19 cellular contexts compared by ENCODE assay signal in the genomic region with DNA sequence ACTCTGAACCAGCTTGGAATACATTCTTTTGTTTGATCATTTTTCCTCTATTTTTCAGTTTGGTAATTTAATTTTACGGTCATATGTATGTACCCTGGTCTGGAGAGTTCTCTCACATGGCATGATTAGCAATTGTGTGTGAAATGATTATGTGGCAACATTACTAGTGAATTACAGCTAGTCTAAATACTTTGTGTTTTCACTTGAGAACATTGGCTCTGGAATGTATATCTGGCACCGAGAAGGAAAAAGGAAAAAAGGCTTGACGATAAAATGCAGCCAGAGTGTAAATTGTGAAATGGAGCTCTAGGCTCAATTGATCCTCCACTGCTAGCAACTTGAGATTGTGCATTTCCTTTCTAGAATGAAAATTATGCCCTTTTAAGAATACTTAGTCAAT.
DNase-seq lines count a peak whose midpoint lies in the region; FAIRE-seq and TF ChIP-seq lines count a peak whose summit lies in the region.
"Had no signal": no experiment of that assay in that cellular context is flagged by ENCODE, and none has a peak within 500 bp of the region (broad histone marks: within the 10 kb centered on the region; RNA-seq: fewer than 3 reads in every experiment).

No MANE protein-coding gene starts in this region.

- H3K9me3 Mint-ChIP-seq in activated CD4-positive, alpha-beta memory T cell treated with anti-CD3 and anti-CD28 coated beads for 36 hours, result no peaks in the 10 kb centered on the region
- H3K9me3 Mint-ChIP-seq in osteocyte (ENCODE audit: unreplicated experiment), result no peaks in the 10 kb centered on the region

- no peak overlapping the region for H3K27ac Mint-ChIP-seq in activated CD4-positive, alpha-beta memory T cell treated with anti-CD3 and anti-CD28 coated beads for 36 hours
- no peak overlapping the region for H3K27ac Mint-ChIP-seq in osteocyte (ENCODE audit: unreplicated experiment)

- H3K36me3 Mint-ChIP-seq in activated CD4-positive, alpha-beta memory T cell treated with anti-CD3 and anti-CD28 coated beads for 36 hours, result no peaks in the 10 kb centered on the region
- H3K36me3 Mint-ChIP-seq in osteocyte (ENCODE audit: unreplicated experiment), result peaks cover 3% of the 10 kb centered on the region

- no peak overlapping the region for H3K4me2 ChIP-seq in mammary epithelial cell (ENCODE audit: insufficient read depth, low read depth, low read length)

- H3K9me3 ChIP-seq in mammary epithelial cell (replicated peaks; ENCODE audit: insufficient read depth, low read length) (no peaks in the 10 kb centered on the region), transverse colon (no peaks in the 10 kb centered on the region)
- H3K9me3 ChIP-seq: adrenal gland, left ventricle myocardium inferior, pancreas, sigmoid colon had no signal

- H2AFZ ChIP-seq in mammary epithelial cell (ENCODE audit: low read depth, low read length), result peak overlapping the region; percentile 53

- WGBS in mammary epithelial cell (ENCODE audit: low coverage, missing lambda C conversion rate), result 19% methylated on average over 3 of the region's 3 CpGs
- 54 to 77% methylated on average over 3 of the region's 3 CpGs for WGBS in transverse colon (ENCODE audit: low coverage in 1 of 2), 2 donors

- H3K27me3 ChIP-seq in mammary epithelial cell (ENCODE audit: insufficient read depth, low read length), result no peaks in the 10 kb centered on the region
- no peaks in the 10 kb centered on the region for H3K27me3 ChIP-seq in transverse colon
- H3K27me3 ChIP-seq: adrenal gland, pancreas, sigmoid colon had no signal

- no peaks in the 10 kb centered on the region for H3K27me3 Mint-ChIP-seq in activated CD4-positive, alpha-beta memory T cell treated with anti-CD3 and anti-CD28 coated beads for 36 hours
- H3K27me3 Mint-ChIP-seq in osteocyte (ENCODE audit: unreplicated experiment), result no peaks in the 10 kb centered on the region

- no peaks in the 10 kb centered on the region for H4K20me1 ChIP-seq in mammary epithelial cell (ENCODE audit: insufficient read depth, low read length)

- no peak for TF ChIP-seq POLR2A in GM12892 (IDR thresholded peaks at IDR 0.05; ENCODE audit: low read depth, low read length)
- TF ChIP-seq POLR2A in transverse colon (IDR thresholded peaks at IDR 0.05), result no peak

- H3K4me1 ChIP-seq in mammary epithelial cell (ENCODE audit: insufficient read depth, low read length) (no peaks in the 10 kb centered on the region), transverse colon (peaks cover 4 to 30% (median 11%) of the 10 kb centered on the region in 4 donors)

- DNase-seq in GM12892 (ENCODE audit: insufficient read length), result no peak
- no peak for DNase-seq in mammary epithelial cell
- DNase-seq in iris pigment epithelial cell (ENCODE audit: low read depth), result peak; percentile 93
- no peak for DNase-seq in activated CD4-positive, alpha-beta memory T cell treated with anti-CD3 and anti-CD28 coated beads for 36 hours
- no peak for DNase-seq in transverse colon
- no peak for DNase-seq in NCI-H1105 treated with DMSO at 0.1 percent for 48 hours (lab: John Stamatoyannopoulos, UW)
- no peak for DNase-seq in osteocyte (ENCODE audit: extremely low spot score, unreplicated experiment)
- DNase-seq: activated CD4-positive, alpha-beta T cell treated with anti-CD3 and anti-CD28 coated beads for 4 hours; adrenal gland; C1 segment of cervical spinal cord; left ventricle myocardium inferior; NCI-H1930; NK-92 treated with Interleukin-12 subunit alpha and Interleukin-12 subunit beta, amount 100 ng/mL, for 24 hours; pancreas; RPMI8226; sigmoid colon; stimulated activated CD4-positive, alpha-beta T cell treated with anti-CD3 and anti-CD28 coated beads, Interleukin-2, amount 100 ng/mL, for 48 hours had no signal

- H3K4me1 Mint-ChIP-seq in activated CD4-positive, alpha-beta memory T cell treated with anti-CD3 and anti-CD28 coated beads for 36 hours (ENCODE audit: low read depth), result no peaks in the 10 kb centered on the region
- H3K4me1 Mint-ChIP-seq in osteocyte (ENCODE audit: unreplicated experiment), result peaks cover 49% of the 10 kb centered on the region

- no peak overlapping the region for H3K9ac ChIP-seq in mammary epithelial cell (ENCODE audit: insufficient read depth, low read length)

- TF ChIP-seq EP300 in transverse colon (IDR thresholded peaks at IDR 0.05; ENCODE audit: low read depth), result no peak

- no peak overlapping the region for H3K4me3 Mint-ChIP-seq in activated CD4-positive, alpha-beta memory T cell treated with anti-CD3 and anti-CD28 coated beads for 36 hours
- no peak overlapping the region for H3K4me3 Mint-ChIP-seq in osteocyte (ENCODE audit: unreplicated experiment)

- BruUV-seq in mammary epithelial cell (replicated peaks; lab: Mats Ljungman, UMichigan), result no TSS peak

- in situ Hi-C loops in mammary epithelial cell (cut with MboI; ENCODE audit: low sequenced_read_pairs in 2 of 2), result no loop called here
- in situ Hi-C loops in transverse colon (cut with MboI; ENCODE audit: low pct_ligation_motif_present in 1 of 4, low pct_unique_long_range_greater_than_20kb in 1 of 4, low sequenced_read_pairs in 3 of 4), result no loop called here

- TF ChIP-seq CTCF in mammary epithelial cell (conservative IDR thresholded peaks at IDR 0.05 in 1 of 2, IDR thresholded peaks at IDR 0.05 in 1 of 2; ENCODE audit: extremely low read depth in 1 of 2, insufficient read depth in 1 of 2, low read depth in 1 of 2, low read length in 2 of 2), result no peak
- TF ChIP-seq CTCF in transverse colon (IDR thresholded peaks at IDR 0.05), result no peak
- no peak for TF ChIP-seq CTCF in osteocyte (IDR thresholded peaks at IDR 0.05)

- CTCF ChIA-PET in mammary epithelial cell (lab: Charles Lee; ENCODE audit: low non-redundant PET), result no interaction called here
- CTCF ChIA-PET in activated CD4-positive, alpha-beta memory T cell treated with anti-CD3 and anti-CD28 coated beads for 36 hours (lab: Charles Lee), result interaction anchor here (0.5 kb wide), 1 partner anchor 31 kb away, joined by 4 read pairs; no protein-coding TSS in a partner anchor

- peak; percentile 38 for FAIRE-seq in GM12892 (lab: Jason Lieb, UNC)
- FAIRE-seq: endometrium, pancreas, TTC549 had no signal

- H3K4me3 ChIP-seq in mammary epithelial cell (replicated peaks in 1 of 3; ENCODE audit: insufficient read depth in 1 of 3, low read depth in 2 of 3, low read length in 3 of 3) (no peak overlapping the region), transverse colon (no peak overlapping the region)
- H3K4me3 ChIP-seq: adrenal gland, left ventricle myocardium inferior, pancreas, sigmoid colon had no signal

- intact Hi-C loops in mammary epithelial cell (cut with micrococcal nuclease) (no loop called here), transverse colon (cut with DNase I; ENCODE audit: low total_unique reads) (loop anchor here (5.0 kb wide), 1 partner anchor 873 kb away; no protein-coding TSS in a partner anchor)
- intact Hi-C loops in activated CD4-positive, alpha-beta memory T cell treated with anti-CD3 and anti-CD28 coated beads for 36 hours (cut with micrococcal nuclease), result no loop called here

- POLR2A ChIA-PET in activated CD4-positive, alpha-beta memory T cell treated with anti-CD3 and anti-CD28 coated beads for 36 hours (lab: Charles Lee), result no interaction called here

- H3K79me2 ChIP-seq in mammary epithelial cell (ENCODE audit: insufficient read depth, low read length), result no peaks in the 10 kb centered on the region

- peak overlapping the region; percentile 7 for H3K27ac ChIP-seq in mammary epithelial cell (ENCODE audit: insufficient read depth, low read depth, low read length)
- no peak overlapping the region for H3K27ac ChIP-seq in transverse colon
- H3K27ac ChIP-seq: adrenal gland, left ventricle myocardium inferior, pancreas, sigmoid colon had no signal

- no peaks in the 10 kb centered on the region for H3K36me3 ChIP-seq in mammary epithelial cell (ENCODE audit: insufficient read depth, low read length)
- no peaks in the 10 kb centered on the region for H3K36me3 ChIP-seq in transverse colon
- H3K36me3 ChIP-seq: adrenal gland, left ventricle myocardium inferior, pancreas, sigmoid colon had no signal

- dilution Hi-C loops in mammary epithelial cell (cut with HindIII; ENCODE audit: low sequenced_read_pairs), result no loop called here
